ENCODE assay signal across 18 cellular contexts in genomic region chrX:121301356-121301755, GRCh38.
A peak's percentile ranks its signal among the peaks of the same experiment; 100 is the strongest.
DNase-seq lines count a peak whose midpoint lies in the region; ATAC-seq lines count a peak whose summit lies in the region.
"Had no signal": no experiment of that assay in that cellular context is flagged by ENCODE, and none has a peak within 500 bp of the region (broad histone marks: within the 10 kb centered on the region; RNA-seq: fewer than 3 reads in every experiment).

No MANE protein-coding gene starts in this region.

- no peak overlapping the region for H3K27ac Mint-ChIP-seq in activated T-cell treated with anti-CD3 and anti-CD28 coated beads, Interleukin-2, amount 50 U/mL, for 72 hours
- H3K27ac Mint-ChIP-seq in activated T-cell treated with anti-CD3 and anti-CD28 coated beads, Interleukin-2, amount 50 U/mL, for 24 hours: no peak overlapping the region
- H3K27ac Mint-ChIP-seq: CD14-positive monocyte; CD4-positive, alpha-beta T cell; GM23338; H9 had no signal

- no peaks in the 10 kb centered on the region for H3K36me3 Mint-ChIP-seq in activated T-cell treated with anti-CD3 and anti-CD28 coated beads, Interleukin-2, amount 50 U/mL, for 72 hours (ENCODE audit: insufficient read depth in 2 of 2)
- H3K36me3 Mint-ChIP-seq in activated T-cell treated with anti-CD3 and anti-CD28 coated beads, Interleukin-2, amount 50 U/mL, for 24 hours (ENCODE audit: low read depth): no peaks in the 10 kb centered on the region
- H3K36me3 Mint-ChIP-seq: CD14-positive monocyte; CD8-positive, alpha-beta memory T cell had no signal

- peak; percentile 77 to 89 for ATAC-seq in activated T-cell treated with anti-CD3 and anti-CD28 coated beads, Interleukin-2, amount 50 U/mL, for 72 hours (replicated peaks in 1 of 2)
- ATAC-seq in GM18867 (IDR thresholded peaks at IDR 0.05; ENCODE audit: unreplicated experiment) (peak; percentile 22), HG03520 (IDR thresholded peaks at IDR 0.05; ENCODE audit: unreplicated experiment) (peak; percentile 51)
- ATAC-seq: GM12878, GM23338, HCT116 had no signal

- DNase-seq in activated T-cell treated with anti-CD3 and anti-CD28 coated beads, Interleukin-2, amount 50 U/mL, for 72 hours: no peak
- no peak for DNase-seq in activated T-cell treated with anti-CD3 and anti-CD28 coated beads, Interleukin-2, amount 50 U/mL, for 24 hours
- DNase-seq in AML-193 (lab: John Stamatoyannopoulos, UW): no peak
- DNase-seq in dedifferentiated amniotic fluid mesenchymal stem cell (ENCODE audit: extremely low spot score): no peak
- DNase-seq: BE2C; CD4-positive, alpha-beta T cell; CD8-positive, alpha-beta memory T cell; DMS 273 treated with DMSO at 0.1 percent for 48 hours; DMS79; EL; GDM1; H9 had no signal

- H3K9me3 Mint-ChIP-seq in activated T-cell treated with anti-CD3 and anti-CD28 coated beads, Interleukin-2, amount 50 U/mL, for 72 hours: no peaks in the 10 kb centered on the region
- H3K9me3 Mint-ChIP-seq in activated T-cell treated with anti-CD3 and anti-CD28 coated beads, Interleukin-2, amount 50 U/mL, for 24 hours: no peaks in the 10 kb centered on the region
- H3K9me3 Mint-ChIP-seq: CD14-positive monocyte; CD4-positive, alpha-beta T cell; CD8-positive, alpha-beta memory T cell; GM23338 had no signal

- H3K27me3 Mint-ChIP-seq in activated T-cell treated with anti-CD3 and anti-CD28 coated beads, Interleukin-2, amount 50 U/mL, for 72 hours (ENCODE audit: low read depth): peaks cover 18% of the 10 kb centered on the region
- peaks cover 30% of the 10 kb centered on the region for H3K27me3 Mint-ChIP-seq in activated T-cell treated with anti-CD3 and anti-CD28 coated beads, Interleukin-2, amount 50 U/mL, for 24 hours
- H3K27me3 Mint-ChIP-seq: CD4-positive, alpha-beta T cell; CD8-positive, alpha-beta memory T cell had no signal

- H3K4me3 Mint-ChIP-seq in activated T-cell treated with anti-CD3 and anti-CD28 coated beads, Interleukin-2, amount 50 U/mL, for 72 hours: no peak overlapping the region
- no peak overlapping the region for H3K4me3 Mint-ChIP-seq in activated T-cell treated with anti-CD3 and anti-CD28 coated beads, Interleukin-2, amount 50 U/mL, for 24 hours
- H3K4me3 Mint-ChIP-seq: CD14-positive monocyte; CD4-positive, alpha-beta T cell; CD8-positive, alpha-beta memory T cell; GM23338; H9 had no signal

- no peaks in the 10 kb centered on the region for H3K4me1 Mint-ChIP-seq in activated T-cell treated with anti-CD3 and anti-CD28 coated beads, Interleukin-2, amount 50 U/mL, for 72 hours (ENCODE audit: low read depth)
- peaks cover 7% of the 10 kb centered on the region for H3K4me1 Mint-ChIP-seq in activated T-cell treated with anti-CD3 and anti-CD28 coated beads, Interleukin-2, amount 50 U/mL, for 24 hours (ENCODE audit: low read depth)
- H3K4me1 Mint-ChIP-seq: CD14-positive monocyte; CD8-positive, alpha-beta memory T cell; GM23338; H9 had no signal

Comparison
In these comparisons a context has a peak if more than half of its experiments do, and no peak if none do; other contexts are left out.
1. ATAC-seq: peak in every context shown above with its lines; median percentile 83 in activated T-cell treated with anti-CD3 and anti-CD28 coated beads, Interleukin-2, amount 50 U/mL, for 72 hours; 51 in HG03520; 22 in GM18867.